23 cellular contexts compared by ENCODE assay signal in genomic region chr12:82099216-82099615, GRCh38.
DNase-seq lines count a peak whose midpoint lies in the region; ATAC-seq and TF ChIP-seq lines count a peak whose summit lies in the region.
"Had no signal": no experiment of that assay in that cellular context is flagged by ENCODE, and none has a peak within 500 bp of the region (broad histone marks: within the 10 kb centered on the region; RNA-seq: fewer than 3 reads in every experiment).

No MANE protein-coding gene starts in this region.

- no peaks in the 10 kb centered on the region for H3K9me3 ChIP-seq in mammary epithelial cell (replicated peaks; ENCODE audit: insufficient read depth, low read length)
- H3K9me3 ChIP-seq: testis, uterus had no signal

- no peak overlapping the region for H3K9ac ChIP-seq in mammary epithelial cell (ENCODE audit: insufficient read depth, low read length)

- no peaks in the 10 kb centered on the region for H3K4me1 ChIP-seq in mammary epithelial cell (ENCODE audit: insufficient read depth, low read length)
- H3K4me1 ChIP-seq: testis, uterus had no signal

- CTCF ChIA-PET in mammary epithelial cell (lab: Charles Lee; ENCODE audit: low non-redundant PET): no interaction called here

- DNase-seq in Caki2 (ENCODE audit: low read depth) (peak; percentile 59), HT1080 (ENCODE audit: low read depth) (peak; percentile 79), mammary epithelial cell (peak; percentile 35), kidney tubule cell (ENCODE audit: low spot score) (peak; percentile 94), HK-2 (ENCODE audit: unreplicated experiment) (no peak)
- DNase-seq in stimulated activated CD4-positive, alpha-beta T cell treated with anti-CD3 and anti-CD28 coated beads, Interleukin-4, amount 100 ng/mL, for 4 hours: no peak
- DNase-seq: activated CD4-positive, alpha-beta T cell treated with anti-CD3 and anti-CD28 coated beads, Interleukin-2, amount 10 ng/mL, durations not matched to agents 7 days and 5 days; activated naive CD4-positive, alpha-beta T cell treated with anti-CD3 and anti-CD28 coated beads for 36 hours; activated T-cell treated with anti-CD3 and anti-CD28 coated beads, Interleukin-2, amount 50 U/mL, for 72 hours; amniotic stem cell; left ventricle myocardium superior; MG63; midbrain; naive thymus-derived CD8-positive, alpha-beta T cell; NCI-H1436; right cardiac atrium; stimulated activated CD4-positive, alpha-beta T cell treated with anti-CD3 and anti-CD28 coated beads, Interleukin-4, amount 100 ng/mL, for 1 hour; stimulated activated naive B cell treated with anti-CD40 and anti-IgM and Interleukin-4, amounts not matched to agents 10 μg/mL and 1 μg/mL and 100 μg/mL, for 72 hours; testis; uterus had no signal

- intact Hi-C loops in mammary epithelial cell (cut with micrococcal nuclease): no loop called here

- no peak overlapping the region for H3K27ac ChIP-seq in mammary epithelial cell (ENCODE audit: insufficient read depth, low read depth, low read length)
- H3K27ac ChIP-seq: cardiac muscle cell, coronary artery, testis, uterus had no signal

- BruUV-seq in mammary epithelial cell (replicated peaks; lab: Mats Ljungman, UMichigan): no TSS peak

- H2AFZ ChIP-seq in mammary epithelial cell (ENCODE audit: low read depth, low read length): no peak overlapping the region

- no peaks in the 10 kb centered on the region for H3K36me3 ChIP-seq in mammary epithelial cell (ENCODE audit: insufficient read depth, low read length)
- H3K36me3 ChIP-seq: cardiac muscle cell, MG63, uterus had no signal

- no peak overlapping the region for H3K4me2 ChIP-seq in mammary epithelial cell (ENCODE audit: insufficient read depth, low read depth, low read length)

- TF ChIP-seq CTCF in mammary epithelial cell (conservative IDR thresholded peaks at IDR 0.05 in 1 of 2, IDR thresholded peaks at IDR 0.05 in 1 of 2; ENCODE audit: extremely low read depth in 1 of 2, insufficient read depth in 1 of 2, low read depth in 1 of 2, low read length in 2 of 2): no peak

- no peak for ATAC-seq in GM18858 (IDR thresholded peaks at IDR 0.05; ENCODE audit: unreplicated experiment)
- ATAC-seq: activated T-cell treated with anti-CD3 and anti-CD28 coated beads, Interleukin-2, amount 50 U/mL, for 72 hours; left ventricle myocardium superior; naive thymus-derived CD8-positive, alpha-beta T cell; right cardiac atrium; stimulated activated naive B cell treated with anti-CD40 and anti-IgM and Interleukin-4, amounts not matched to agents 10 μg/mL and 1 μg/mL and 100 μg/mL, for 72 hours had no signal

- no peaks in the 10 kb centered on the region for H4K20me1 ChIP-seq in mammary epithelial cell (ENCODE audit: insufficient read depth, low read length)

- no peak overlapping the region for H3K4me3 ChIP-seq in mammary epithelial cell (replicated peaks in 1 of 3; ENCODE audit: insufficient read depth in 1 of 3, low read depth in 2 of 3, low read length in 3 of 3)
- H3K4me3 ChIP-seq: cardiac muscle cell, coronary artery, MG63, testis, uterus had no signal

- H3K79me2 ChIP-seq in mammary epithelial cell (ENCODE audit: insufficient read depth, low read length): no peaks in the 10 kb centered on the region

- in situ Hi-C loops in Caki2 (cut with HindIII; ENCODE audit: low pct_unique_long_range_greater_than_20kb, low sequenced_read_pairs) (no loop called here), mammary epithelial cell (cut with MboI; ENCODE audit: low sequenced_read_pairs in 2 of 2) (no loop called here)

- dilution Hi-C loops in mammary epithelial cell (cut with HindIII; ENCODE audit: low sequenced_read_pairs): no loop called here

- H3K27me3 ChIP-seq in mammary epithelial cell (ENCODE audit: insufficient read depth, low read length): no peaks in the 10 kb centered on the region
- H3K27me3 ChIP-seq: cardiac muscle cell, MG63, testis, uterus had no signal

Comparison
In these comparisons a context has a peak if more than half of its experiments do, and no peak if none do; other contexts are left out.
1. DNase-seq: peak in Caki2 (single experiment), HT1080 (single experiment), mammary epithelial cell (single experiment) and kidney tubule cell (single experiment); none in stimulated activated CD4-positive, alpha-beta T cell treated with anti-CD3 and anti-CD28 coated beads, Interleukin-4, amount 100 ng/mL, for 4 hours (0 of 2) and HK-2 (single experiment).